ENCODE assay signal across 1 cellular context in genomic region chr5:5705010-5705409, GRCh38.
TF ChIP-seq lines count a peak whose summit lies in the region.

No MANE protein-coding gene starts in this region.

TF ChIP-seq in HepG2, 621 proteins besides CTCF, POLR2A, EP300 and RAD21 (continued from another document):
- TF ChIP-seq KAT2B (IDR thresholded peaks at IDR 0.05; ENCODE audit: borderline replicate concordance, low read depth, low read length) = no peak
- no peak for TF ChIP-seq ZBTB7B (CRISPR knock-in tag; IDR thresholded peaks at IDR 0.05)
- TF ChIP-seq TBX3 (IDR thresholded peaks at IDR 0.05; ENCODE audit: borderline replicate concordance) = no peak
- no peak for TF ChIP-seq NR2F1 (CRISPR knock-in tag; IDR thresholded peaks at IDR 0.05)
- TF ChIP-seq ARNT2 (CRISPR knock-in tag; IDR thresholded peaks at IDR 0.05; ENCODE audit: low read depth) = no peak
- no peak for TF ChIP-seq ADNP (CRISPR knock-in tag; IDR thresholded peaks at IDR 0.05)
- no peak for TF ChIP-seq GTF3A (CRISPR knock-in tag; conservative IDR thresholded peaks at IDR 0.05)
- TF ChIP-seq ZNF619 (CRISPR knock-in tag; IDR thresholded peaks at IDR 0.05) = no peak
